ENCODE assay signal across 1 cellular context in the genomic region with DNA sequence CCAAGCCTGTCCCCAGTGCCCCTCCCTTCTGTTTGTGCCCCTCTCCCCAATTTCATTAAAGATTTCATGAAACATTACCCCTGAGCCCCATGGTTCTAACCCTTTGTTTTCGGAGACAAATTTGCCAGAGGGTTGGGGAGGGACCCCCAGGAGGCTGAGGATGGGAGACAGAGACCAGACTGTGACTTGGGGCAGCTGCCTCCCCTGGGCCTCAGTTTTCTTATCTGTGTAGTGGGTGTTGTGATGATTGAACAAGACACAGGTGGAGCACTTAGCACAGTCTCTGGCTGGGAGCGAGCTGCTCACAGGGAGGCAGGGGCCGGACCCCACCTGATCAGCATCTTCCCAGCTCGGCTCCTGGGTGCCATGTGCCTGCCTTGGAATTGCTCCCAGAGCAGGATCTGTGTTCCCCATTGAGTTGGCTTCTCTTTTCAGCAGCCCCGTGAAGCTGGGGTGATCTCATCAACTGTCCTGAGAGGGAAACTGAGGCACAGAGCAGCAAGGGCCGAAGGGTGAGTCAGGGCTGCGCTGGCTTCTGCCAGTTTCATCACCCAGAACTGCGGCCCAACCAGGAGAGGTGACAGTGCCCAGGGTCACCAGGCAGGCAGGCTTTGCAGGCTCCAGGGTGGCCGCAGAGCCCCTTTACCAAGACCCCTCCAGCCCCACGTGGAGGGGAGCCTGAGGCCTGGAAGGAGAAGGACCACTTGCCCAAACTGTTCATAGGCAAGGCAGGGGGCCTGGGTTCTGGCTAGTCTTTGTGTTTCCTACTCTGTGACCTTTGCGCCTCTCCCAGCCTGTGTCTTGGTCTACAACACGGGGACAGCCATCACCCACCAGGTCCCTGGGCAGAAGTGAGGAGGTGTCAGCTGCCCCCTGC.
TF ChIP-seq lines count a peak whose summit lies in the region.

No MANE protein-coding gene starts in this region.

TF ChIP-seq in endothelial cell of umbilical vein, 7 proteins besides CTCF, POLR2A, EP300 and RAD21:
- TF ChIP-seq, protein P1, sequence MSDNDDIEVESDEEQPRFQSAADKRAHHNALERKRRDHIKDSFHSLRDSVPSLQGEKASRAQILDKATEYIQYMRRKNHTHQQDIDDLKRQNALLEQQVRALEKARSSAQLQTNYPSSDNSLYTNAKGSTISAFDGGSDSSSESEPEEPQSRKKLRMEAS (IDR thresholded peaks at IDR 0.05; ENCODE audit: insufficient read depth, insufficient read length) = no peak
- TF ChIP-seq FOS (IDR thresholded peaks at IDR 0.05; ENCODE audit: borderline replicate concordance, insufficient read depth, low read length) = no peak
- no peak for TF ChIP-seq MYC (IDR thresholded peaks at IDR 0.05; ENCODE audit: low read depth, low read length)
